In the genomic region with DNA sequence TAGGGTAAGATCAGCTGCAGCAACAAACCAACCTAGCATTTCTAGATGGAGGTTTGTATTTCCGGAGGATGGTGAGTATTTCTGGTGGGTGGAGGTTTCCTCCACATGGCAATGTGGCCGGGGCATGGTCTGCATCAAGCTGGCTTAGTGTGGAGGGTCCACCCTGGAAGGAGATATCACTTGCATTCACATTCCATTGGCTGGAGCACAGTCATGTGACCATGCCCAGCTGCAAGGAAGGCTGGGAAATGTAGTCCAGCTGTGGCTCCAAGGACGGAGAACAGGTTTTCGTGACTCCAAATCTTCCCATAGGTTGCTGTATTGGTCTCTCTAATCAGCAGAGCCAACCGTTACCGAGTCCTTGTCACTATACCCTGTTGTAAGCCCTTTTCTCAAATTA, we compare ENCODE assay signal across 8 cellular contexts.
DNase-seq lines count a peak whose midpoint lies in the region; ATAC-seq and TF ChIP-seq lines count a peak whose summit lies in the region.

No MANE protein-coding gene starts in this region.

- no peaks in the 10 kb centered on the region for H3K27me3 Mint-ChIP-seq in activated naive CD8-positive, alpha-beta T cell treated with anti-CD3 and anti-CD28 coated beads for 36 hours

- peaks cover 4% of the 10 kb centered on the region for H3K36me3 Mint-ChIP-seq in activated naive CD8-positive, alpha-beta T cell treated with anti-CD3 and anti-CD28 coated beads for 36 hours

- H3K27ac Mint-ChIP-seq in activated naive CD8-positive, alpha-beta T cell treated with anti-CD3 and anti-CD28 coated beads for 36 hours = peak overlapping the region; percentile 96

- no peaks in the 10 kb centered on the region for H3K36me3 ChIP-seq in iPS-20b (ENCODE audit: insufficient read depth, low read depth, low read length)

- peak; percentile 14 for ATAC-seq in stimulated activated naive CD8-positive, alpha-beta T cell treated with anti-CD3 and anti-CD28 coated beads, Interleukin-15, Interleukin-2, amounts not matched to agents 100 U/mL and 50 U/mL, for 24 hours
- ATAC-seq in HG02610 (IDR thresholded peaks at IDR 0.05; ENCODE audit: unreplicated experiment) = no peak
- no peak for ATAC-seq in GM21619 (IDR thresholded peaks at IDR 0.05; ENCODE audit: unreplicated experiment)

- peaks cover 23% of the 10 kb centered on the region; the same call in 1 of the 2 replicates for H3K4me1 ChIP-seq in iPS-20b (ENCODE audit: insufficient read depth, low read length)

- peak overlapping the region; percentile 22; the same call in 1 of the 2 replicates for H3K4me3 ChIP-seq in iPS-20b (ENCODE audit: low read length)

- peak overlapping the region; percentile 14 for H3K27ac ChIP-seq in iPS-20b (ENCODE audit: low read length)

- no peaks in the 10 kb centered on the region for H3K27me3 ChIP-seq in iPS-20b (ENCODE audit: insufficient read depth, low read length)

- no peaks in the 10 kb centered on the region for H3K9me3 Mint-ChIP-seq in activated naive CD8-positive, alpha-beta T cell treated with anti-CD3 and anti-CD28 coated beads for 36 hours

- H3K9ac ChIP-seq in iPS-20b (ENCODE audit: low read depth, low read length) = peak overlapping the region; percentile 17; the same call in 1 of the 2 replicates

- peak; percentile 87 for DNase-seq in Ammon's horn (ENCODE audit: low spot score)
- DNase-seq in GM20000 (ENCODE audit: low spot score) = peak; percentile 77
- DNase-seq in activated naive CD8-positive, alpha-beta T cell treated with anti-CD3 and anti-CD28 coated beads for 36 hours = peak; percentile 59
- peak; percentile 61 for DNase-seq in stimulated activated naive CD8-positive, alpha-beta T cell treated with anti-CD3 and anti-CD28 coated beads, Interleukin-15, Interleukin-2, amounts not matched to agents 100 U/mL and 50 U/mL, for 24 hours

- no peak for TF ChIP-seq CTCF in GM20000 (IDR thresholded peaks at IDR 0.05; ENCODE audit: extremely low read depth, missing control alignments)

- H3K4me1 Mint-ChIP-seq in activated naive CD8-positive, alpha-beta T cell treated with anti-CD3 and anti-CD28 coated beads for 36 hours = peaks cover 50% of the 10 kb centered on the region

- no peaks in the 10 kb centered on the region for H3K9me3 ChIP-seq in iPS-20b (ENCODE audit: insufficient read depth, low read depth, low read length)

- TF ChIP-seq POLR2A in Raji (IDR thresholded peaks at IDR 0.05; ENCODE audit: insufficient read depth, low read depth, low read length) = peak; percentile 49; the same call in 1 of the 2 replicates

- H3K4me3 Mint-ChIP-seq in activated naive CD8-positive, alpha-beta T cell treated with anti-CD3 and anti-CD28 coated beads for 36 hours = peak overlapping the region; percentile 68
